8 cellular contexts compared by ENCODE assay signal in the genomic region with DNA sequence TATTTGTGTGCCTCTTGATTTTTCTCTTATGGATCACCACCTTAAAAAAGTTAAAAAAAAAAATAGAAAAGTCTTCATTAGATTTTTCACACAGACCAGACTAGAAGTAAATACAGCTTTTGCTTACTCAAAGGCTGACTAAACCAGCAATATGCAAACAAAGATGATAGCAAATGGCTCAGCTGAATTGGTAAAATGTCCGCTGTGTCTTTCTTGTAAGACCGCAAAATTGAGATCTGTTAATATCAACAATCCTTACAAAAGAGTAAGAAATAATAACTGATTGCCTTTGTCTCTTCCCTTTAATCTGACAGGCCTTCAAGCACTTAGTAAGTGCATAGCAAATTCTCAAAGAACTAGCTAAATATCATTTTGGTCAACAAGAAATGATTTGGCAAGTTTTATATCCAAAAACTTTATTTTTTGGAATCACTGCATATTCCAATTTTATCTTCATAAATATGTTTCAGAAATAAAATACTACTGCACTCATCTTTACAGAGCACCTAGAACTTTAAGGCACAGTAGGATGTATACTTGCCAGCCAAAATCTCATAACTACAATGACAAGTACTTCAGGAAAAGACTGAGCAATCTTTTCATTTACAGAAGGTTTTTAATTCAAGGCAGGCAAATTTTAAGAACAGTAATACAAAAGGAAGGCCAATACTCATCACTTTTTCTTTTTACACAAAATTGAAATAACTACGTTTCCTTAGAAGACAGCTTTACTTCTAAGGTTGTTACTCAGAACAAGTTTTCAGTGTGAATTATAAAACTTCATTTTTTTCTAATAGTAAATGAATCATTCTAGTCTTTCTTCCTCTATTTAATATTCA. TPM values are rescaled to one million over a fixed set of nuclear protein-coding genes. Genes with fewer than 3 reads are reported as not detected.
DNase-seq lines count a peak whose midpoint lies in the region; ATAC-seq and TF ChIP-seq lines count a peak whose summit lies in the region.

No MANE protein-coding gene starts in this region.

- H3K9me3 Mint-ChIP-seq in nephron (no peaks in the 10 kb centered on the region), H9 (no peaks in the 10 kb centered on the region)

- H2BK12ac ChIP-seq in H9 (ENCODE audit: insufficient read length, low read depth, low read length), result no peak overlapping the region

- H3K79me2 ChIP-seq in mammary epithelial cell (ENCODE audit: insufficient read depth, low read length) (peaks cover 90% of the 10 kb centered on the region), H9 (ENCODE audit: insufficient read depth, low read length) (no peaks in the 10 kb centered on the region)

- H3K9me3 ChIP-seq in MG63, result no peaks in the 10 kb centered on the region
- H3K9me3 ChIP-seq in mammary epithelial cell (replicated peaks; ENCODE audit: insufficient read depth, low read length), result no peaks in the 10 kb centered on the region
- no peaks in the 10 kb centered on the region for H3K9me3 ChIP-seq in H9 (ENCODE audit: control insufficient read depth, low read depth, low read length)

- H2AFZ ChIP-seq in mammary epithelial cell (ENCODE audit: low read depth, low read length) (no peak overlapping the region), H9 (ENCODE audit: low read length) (no peak overlapping the region)

- peak overlapping the region; percentile 99 for H3K9ac ChIP-seq in mammary epithelial cell (ENCODE audit: insufficient read depth, low read length)
- no peak overlapping the region for H3K9ac ChIP-seq in H9 (ENCODE audit: extremely low read depth, insufficient read length, low read length)

- DNase-seq in Caki2 (ENCODE audit: low read depth), result peak; percentile 12
- no peak for DNase-seq in MG63
- peak; percentile 19 for DNase-seq in mammary epithelial cell
- DNase-seq in amniotic stem cell (lab: John Stamatoyannopoulos, UW), result no peak
- no peak for DNase-seq in H9
- DNase-seq in AG08395 (ENCODE audit: low spot score), result no peak

- H3K27ac Mint-ChIP-seq in nephron (peak overlapping the region; percentile 18 to 86 (median 57)), H9 (no peak overlapping the region)

- ATAC-seq in HG03045 (IDR thresholded peaks at IDR 0.05; ENCODE audit: unreplicated experiment), result no peak

- H2BK120ac ChIP-seq in H9 (ENCODE audit: low read depth, low read length, poor library complexity, severe bottlenecking), result no peak overlapping the region

- H3K36me3 Mint-ChIP-seq in nephron (ENCODE audit: low read depth) (no peaks in the 10 kb centered on the region), H9 (ENCODE audit: insufficient read depth in 1 of 3, low read depth in 3 of 3) (no peaks in the 10 kb centered on the region)

- BruUV-seq in mammary epithelial cell (replicated peaks; lab: Mats Ljungman, UMichigan), result no TSS peak

- H2BK20ac ChIP-seq in H9 (ENCODE audit: low read depth, low read length, poor library complexity, severe bottlenecking), result no peak overlapping the region

- intact Hi-C loops in mammary epithelial cell (cut with micrococcal nuclease), result loop anchor here (5.0 kb wide), 2 partner anchors 39 to 96 kb away; no protein-coding TSS in a partner anchor

- H3K18ac ChIP-seq in H9 (ENCODE audit: insufficient read length, low read depth, low read length), result no peak overlapping the region

- no peak overlapping the region for H3K56ac ChIP-seq in H9 (ENCODE audit: insufficient read length, low read depth, low read length)

- no peaks in the 10 kb centered on the region for H3K27me3 Mint-ChIP-seq in nephron (ENCODE audit: low read depth)
- H3K27me3 Mint-ChIP-seq in H9 (ENCODE audit: low read depth), result no peaks in the 10 kb centered on the region

- H4K8ac ChIP-seq in H9 (replicated peaks; ENCODE audit: insufficient read length, low read depth, low read length), result no peak overlapping the region

- H3K4me1 Mint-ChIP-seq in nephron (peaks cover 12% of the 10 kb centered on the region), H9 (peaks cover 59 to 66% of the 10 kb centered on the region in 2 experiments)

- H3K4me2 ChIP-seq in mammary epithelial cell (ENCODE audit: insufficient read depth, low read depth, low read length) (peak overlapping the region; percentile 87), H9 (ENCODE audit: insufficient read depth, insufficient read length, low read length) (no peak overlapping the region)

- no peak overlapping the region for H3K23ac ChIP-seq in H9 (ENCODE audit: insufficient read length, low read depth, low read length)

- peak overlapping the region; percentile 11 to 54 (median 17) for H3K4me3 Mint-ChIP-seq in nephron
- no peak overlapping the region for H3K4me3 Mint-ChIP-seq in H9

- H3K4me1 ChIP-seq in mammary epithelial cell (ENCODE audit: insufficient read depth, low read length) (peaks cover 12% of the 10 kb centered on the region), H9 (ENCODE audit: insufficient read depth, low read length) (peaks cover 2% of the 10 kb centered on the region; the same call in 1 of the 2 replicates)

- no peak overlapping the region for H4K5ac ChIP-seq in H9 (ENCODE audit: insufficient read length, low read depth, low read length)

- H2AK5ac ChIP-seq in H9 (ENCODE audit: insufficient read length, low read length), result no peak overlapping the region

- no peak overlapping the region for H2BK15ac ChIP-seq in H9 (ENCODE audit: low read depth, low read length)

- H3K27me3 ChIP-seq in MG63, result no peaks in the 10 kb centered on the region
- no peaks in the 10 kb centered on the region for H3K27me3 ChIP-seq in mammary epithelial cell (ENCODE audit: insufficient read depth, low read length)
- H3K27me3 ChIP-seq in H9 (ENCODE audit: insufficient read depth, low read length), result no peaks in the 10 kb centered on the region

- H3T11ph ChIP-seq in H9 (ENCODE audit: low read length), result no peak overlapping the region

- H3K4ac ChIP-seq in H9 (ENCODE audit: low read depth, low read length), result no peak overlapping the region

- H3K23me2 ChIP-seq in H9 (ENCODE audit: insufficient read length, low read depth, low read length, poor library complexity, severe bottlenecking), result no peaks in the 10 kb centered on the region

- TF ChIP-seq CTCF in mammary epithelial cell (conservative IDR thresholded peaks at IDR 0.05 in 1 of 2, IDR thresholded peaks at IDR 0.05 in 1 of 2; ENCODE audit: extremely low read depth in 1 of 2, insufficient read depth in 1 of 2, low read depth in 1 of 2, low read length in 2 of 2), result no peak
- TF ChIP-seq CTCF in nephron (IDR thresholded peaks at IDR 0.05; ENCODE audit: unreplicated experiment in 3 of 3), result no peak
- TF ChIP-seq CTCF in H9 (conservative IDR thresholded peaks at IDR 0.05), result no peak

- dilution Hi-C loops in mammary epithelial cell (cut with HindIII; ENCODE audit: low sequenced_read_pairs), result no loop called here

- 65% methylated on average over 3 of the region's 3 CpGs for WGBS in mammary epithelial cell (ENCODE audit: low coverage, missing lambda C conversion rate)
- WGBS in H9 (ENCODE audit: extremely low coverage, insufficient read length, low lambda C conversion rate), result no CpG with 5 or more reads among the region's 3 CpGs

- CTCF ChIA-PET in mammary epithelial cell (lab: Charles Lee; ENCODE audit: low non-redundant PET), result interaction anchor here (0.6 kb wide), 1 partner anchor 908 kb away, joined by 4 read pairs; no protein-coding TSS in a partner anchor

- H3K36me3 ChIP-seq in MG63, result no peaks in the 10 kb centered on the region
- H3K36me3 ChIP-seq in mammary epithelial cell (ENCODE audit: insufficient read depth, low read length), result peaks cover 4% of the 10 kb centered on the region

- no peak overlapping the region for H4K91ac ChIP-seq in H9 (ENCODE audit: insufficient read length, low read depth, low read length)

- H3K4me3 ChIP-seq in MG63 (peak overlapping the region; percentile 33), mammary epithelial cell (replicated peaks in 1 of 3; ENCODE audit: insufficient read depth in 1 of 3, low read depth in 2 of 3, low read length in 3 of 3) (peak overlapping the region; percentile 58 to 73 (median 72))

- in situ Hi-C loops in Caki2 (cut with HindIII; ENCODE audit: low pct_unique_long_range_greater_than_20kb, low sequenced_read_pairs), result no loop called here
- in situ Hi-C loops in mammary epithelial cell (cut with MboI; ENCODE audit: low sequenced_read_pairs in 2 of 2), result no loop called here

- no peaks in the 10 kb centered on the region for H3K79me1 ChIP-seq in H9 (ENCODE audit: insufficient read depth, low read depth, low read length, poor library complexity, severe bottlenecking)

- no peak overlapping the region for H2BK5ac ChIP-seq in H9 (ENCODE audit: insufficient read length, low read length)

- no peaks in the 10 kb centered on the region for H4K20me1 ChIP-seq in mammary epithelial cell (ENCODE audit: insufficient read depth, low read length)
- no peaks in the 10 kb centered on the region for H4K20me1 ChIP-seq in H9 (ENCODE audit: control insufficient read depth, insufficient read depth, insufficient read length)

- H3K14ac ChIP-seq in H9 (ENCODE audit: insufficient read depth, low read length), result no peak overlapping the region

- peak overlapping the region; percentile 100 for H3K27ac ChIP-seq in mammary epithelial cell (ENCODE audit: insufficient read depth, low read depth, low read length)
- no peak overlapping the region for H3K27ac ChIP-seq in H9 (ENCODE audit: insufficient read length, low read depth, low read length)

RNA-seq across cellular contexts. Expression of a gene that starts 1.2 kb away (rescaled TPM):
- total RNA-seq in Caki2 (2014; rRNA removed; shearing (Covaris generic); ENCODE audit: low replicate concordance), result 16.6 and 18.7 TPM in 2 replicates
- total RNA-seq in MG63 (2014; rRNA removed; shearing (Covaris generic); ENCODE audit: low replicate concordance), result 6.7 and 11.3 TPM in 2 replicates
- total RNA-seq in mammary epithelial cell (10 to 100 TPM; 48.0 to 66.3 TPM), H9 (2021) (14.8 and 15.5 TPM in 2 replicates)
- polyA plus RNA-seq in mammary epithelial cell, result 32.6 TPM
- polyA minus RNA-seq in mammary epithelial cell, result 51.3 TPM

RNA-seq across cellular contexts. Expression of a gene that starts 43.3 kb away (rescaled TPM):
- 3.5 and 6.9 TPM in 2 replicates for total RNA-seq in Caki2 (2014; rRNA removed; shearing (Covaris generic); ENCODE audit: low replicate concordance)
- 10.5 and 15.7 TPM in 2 replicates for total RNA-seq in MG63 (2014; rRNA removed; shearing (Covaris generic); ENCODE audit: low replicate concordance)
- total RNA-seq in mammary epithelial cell (10 to 100 TPM in 1 of 2 donors, 1 to 10 TPM in 1; 5.0 to 12.4 TPM), H9 (2021) (7.1 and 7.2 TPM in 2 replicates)
- polyA plus RNA-seq in mammary epithelial cell, result 5.2 TPM
- 0.98 TPM for polyA minus RNA-seq in mammary epithelial cell

Comparison
In these comparisons a context has a peak if more than half of its experiments do, and no peak if none do; other contexts are left out.
1. DNase-seq: peak in Caki2 (single experiment) and mammary epithelial cell (single experiment); none in MG63 (single experiment), amniotic stem cell (single experiment), H9 (single experiment) and AG08395 (single experiment).
2. H3K27ac Mint-ChIP-seq: peak in nephron (3 of 3); none in H9 (0 of 3).
3. H3K4me3 Mint-ChIP-seq: peak in nephron (3 of 3); none in H9 (0 of 2).